Comparison of ENCODE assay signal across 28 cellular contexts in the genomic region with DNA sequence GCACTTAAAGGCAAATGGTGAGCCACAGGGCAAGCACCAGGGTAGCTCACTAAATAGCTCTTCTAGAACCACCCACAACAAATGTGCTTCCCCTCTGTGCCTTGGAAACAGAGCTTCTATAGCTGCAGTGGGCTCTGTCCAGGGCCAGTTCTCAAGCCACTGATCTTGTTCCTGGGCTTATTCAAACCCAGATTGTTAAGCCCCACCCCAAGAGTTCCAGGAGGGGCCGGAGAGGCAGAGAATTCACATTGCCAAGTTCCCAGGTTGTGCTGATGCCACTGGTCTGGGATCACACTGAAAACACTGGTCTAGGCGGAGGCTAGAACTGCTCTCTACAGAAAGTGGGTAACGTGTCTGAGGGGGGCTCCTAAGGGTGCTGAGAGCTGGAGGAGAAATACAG.
"Had no signal": no experiment of that assay in that cellular context is flagged by ENCODE, and none has a peak within 500 bp of the region (broad histone marks: within the 10 kb centered on the region; RNA-seq: fewer than 3 reads in every experiment).

No MANE protein-coding gene starts in this region.

- H3K36me3 Mint-ChIP-seq: activated naive CD8-positive, alpha-beta T cell; T-cell had no signal

- H3K9me3 Mint-ChIP-seq: activated naive CD8-positive, alpha-beta T cell treated with anti-CD3 and anti-CD28 coated beads, Interleukin-2, amount 50 U/mL, for 24 hours had no signal

- H3K4me3 ChIP-seq: Peyer's patch, SJSA1 had no signal

- H3K27ac Mint-ChIP-seq: activated CD4-positive, alpha-beta T cell treated with anti-CD3 and anti-CD28 coated beads, Interleukin-2, amount 10 ng/mL, durations not matched to agents 7 days and 5 days; activated CD8-positive, alpha-beta T cell treated with anti-CD3 and anti-CD28 coated beads, Interleukin-2, amount 10 ng/mL, durations not matched to agents 7 days and 5 days; activated naive CD8-positive, alpha-beta T cell; activated naive CD8-positive, alpha-beta T cell treated with anti-CD3 and anti-CD28 coated beads, Interleukin-2, amount 50 U/mL, for 24 hours; activated T-cell treated with anti-CD3 and anti-CD28 coated beads, Interleukin-2, amount 50 U/mL, for 24 hours; T-cell; T-helper 17 cell had no signal

- H3K9me3 ChIP-seq: Peyer's patch, SJSA1 had no signal

- H3K27me3 Mint-ChIP-seq: activated naive CD8-positive, alpha-beta T cell; activated naive CD8-positive, alpha-beta T cell treated with anti-CD3 and anti-CD28 coated beads, Interleukin-2, amount 50 U/mL, for 24 hours; activated T-cell treated with anti-CD3 and anti-CD28 coated beads, Interleukin-2, amount 50 U/mL, for 24 hours; T-cell; T-helper 17 cell had no signal

- DNase-seq: activated CD4-positive, alpha-beta T cell treated with anti-CD3 and anti-CD28 coated beads, Interleukin-2, amount 10 ng/mL, durations not matched to agents 7 days and 5 days; activated CD4-positive, alpha-beta T cell treated with anti-CD3 and anti-CD28 coated beads, Interleukin-2, amount 50 U/mL, for 48 hours; activated CD8-positive, alpha-beta T cell treated with anti-CD3 and anti-CD28 coated beads, Interleukin-2, amount 10 ng/mL, durations not matched to agents 7 days and 5 days; activated naive CD8-positive, alpha-beta T cell treated with anti-CD3 and anti-CD28 coated beads, Interleukin-2, amount 50 U/mL, for 24 hours; activated T-cell treated with anti-CD3 and anti-CD28 coated beads, Interleukin-2, amount 50 U/mL, for 24 hours; aorta; brain microvascular endothelial cell; central memory CD4-positive, alpha-beta T cell; Karpas-422; KBM-7; NCI-H1048; NCI-H1436; NCI-H1694; NCI-H1930; NCI-H2081 treated with DMSO at 0.1 percent for 48 hours; NCI-H226; NCI-H446 treated with DMSO at 0.1 percent for 48 hours; NCI-H524; Peyer's patch; RPMI8226; SHP77 treated with DMSO at 0.1 percent for 48 hours; T-cell; T-helper 17 cell; T-helper 9 cell had no signal

- ATAC-seq: activated CD8-positive, alpha-beta T cell treated with anti-CD3 and anti-CD28 coated beads, Interleukin-2, amount 10 ng/mL, durations not matched to agents 7 days and 5 days; activated naive CD8-positive, alpha-beta T cell treated with anti-CD3 and anti-CD28 coated beads, Interleukin-2, amount 50 U/mL, for 24 hours; SK-N-SH treated with all-trans-retinoic acid at 6 μM for 48 hours; T-cell; T-helper 17 cell had no signal

- H3K36me3 ChIP-seq: brain microvascular endothelial cell, Peyer's patch, SJSA1 had no signal

- H3K27ac ChIP-seq: brain microvascular endothelial cell, Peyer's patch, SJSA1, VCaP had no signal

- H3K4me3 Mint-ChIP-seq: activated CD4-positive, alpha-beta T cell treated with anti-CD3 and anti-CD28 coated beads, Interleukin-2, amount 10 ng/mL, durations not matched to agents 7 days and 5 days; activated CD8-positive, alpha-beta T cell treated with anti-CD3 and anti-CD28 coated beads, Interleukin-2, amount 10 ng/mL, durations not matched to agents 7 days and 5 days; activated naive CD8-positive, alpha-beta T cell; activated naive CD8-positive, alpha-beta T cell treated with anti-CD3 and anti-CD28 coated beads, Interleukin-2, amount 50 U/mL, for 24 hours; activated T-cell treated with anti-CD3 and anti-CD28 coated beads, Interleukin-2, amount 50 U/mL, for 24 hours; T-cell; T-helper 17 cell had no signal
